ENCODE assay signal across 29 cellular contexts in genomic region chr2:41319437-41319836, GRCh38.
A peak's percentile ranks its signal among the peaks of the same experiment; 100 is the strongest.
DNase-seq lines count a peak whose midpoint lies in the region; ATAC-seq, FAIRE-seq and TF ChIP-seq lines count a peak whose summit lies in the region.
"Had no signal": no experiment of that assay in that cellular context is flagged by ENCODE, and none has a peak within 500 bp of the region (broad histone marks: within the 10 kb centered on the region; RNA-seq: fewer than 3 reads in every experiment).

No MANE protein-coding gene starts in this region.

- TF ChIP-seq EP300 in HepG2 (IDR thresholded peaks at IDR 0.05; ENCODE audit: low read depth in 2 of 2, low read length in 2 of 2) (no peak), HepG2 (CRISPR knock-in tag; IDR thresholded peaks at IDR 0.05; ENCODE audit: borderline replicate concordance) (no peak)

- no peak for ATAC-seq in HepG2
- no peak for ATAC-seq in right lobe of liver
- ATAC-seq: A549; CD8-positive, alpha-beta T cell had no signal

- H3K4me2 ChIP-seq in HepG2 (ENCODE audit: low read depth, low read length) = no peak overlapping the region
- H3K4me2 ChIP-seq: A549; BLaER1; BLaER1 treated with 17β-estradiol and CSF1 and Interleukin-3, amounts not matched to agents 10 nM and 100 nM had no signal

- H3K4me1 ChIP-seq in HepG2 (ENCODE audit: insufficient read depth, low read length) (no peaks in the 10 kb centered on the region), right lobe of liver (no peaks in the 10 kb centered on the region)
- H3K4me1 ChIP-seq: A549; BLaER1; BLaER1 treated with 17β-estradiol and CSF1 and Interleukin-3, amounts not matched to agents 10 nM and 100 nM; Caco-2 had no signal

- no peak for FAIRE-seq in HepG2 (lab: Jason Lieb, UNC)
- FAIRE-seq: A204.1, A549, D721Med had no signal

- TF ChIP-seq CTCF in HepG2 (CRISPR knock-in tag; IDR thresholded peaks at IDR 0.05) (no peak), right lobe of liver (IDR thresholded peaks at IDR 0.05) (no peak)

- CTCF ChIA-PET in HepG2 (lab: Yijun Ruan, JAX; ENCODE audit: low intra/inter-chr PET ratio, low total read pairs) = no interaction called here

- H3K9me3 ChIP-seq in HepG2 (ENCODE audit: low read length) (no peaks in the 10 kb centered on the region), right lobe of liver (no peaks in the 10 kb centered on the region)
- H3K9me3 ChIP-seq: A549; BE2C; BLaER1; BLaER1 treated with 17β-estradiol and CSF1 and Interleukin-3, amounts not matched to agents 10 nM and 100 nM; Caco-2 had no signal

- in situ Hi-C loops in HepG2 (cut with HindIII; ENCODE audit: extremely low pct_ligation_motif_present, low pct_unique_long_range_greater_than_20kb) = no loop called here

- POLR2A ChIA-PET in HepG2 (lab: Yijun Ruan, JAX) = no interaction called here

- H3K36me3 ChIP-seq in HepG2 (replicated peaks in 1 of 2; ENCODE audit: control insufficient read depth in 1 of 2, insufficient read depth in 2 of 2, low read length in 2 of 2) = no peaks in the 10 kb centered on the region
- no peaks in the 10 kb centered on the region for H3K36me3 ChIP-seq in right lobe of liver
- H3K36me3 ChIP-seq: BE2C; BLaER1; BLaER1 treated with 17β-estradiol and CSF1 and Interleukin-3, amounts not matched to agents 10 nM and 100 nM had no signal

- intact Hi-C loops in HepG2 (cut with micrococcal nuclease; ENCODE audit: unreplicated experiment) = no loop called here
- intact Hi-C loops in right lobe of liver (cut with DNase I) = no loop called here

- H3K27me3 ChIP-seq in HepG2 (ENCODE audit: control insufficient read depth in 1 of 2, insufficient read depth in 2 of 2, low read length in 2 of 2) (no peaks in the 10 kb centered on the region), right lobe of liver (no peaks in the 10 kb centered on the region)
- H3K27me3 ChIP-seq: BE2C; BLaER1; BLaER1 treated with 17β-estradiol and CSF1 and Interleukin-3, amounts not matched to agents 10 nM and 100 nM had no signal

- no peak for DNase-seq in HepG2 (ENCODE audit: low spot score)
- DNase-seq in right lobe of liver = no peak
- DNase-seq: 8988T; ACHN; AML-193; BE2C; C1 segment of cervical spinal cord; Caco-2; Calu3; CD4-positive, alpha-beta memory T cell; CD4-positive, alpha-beta T cell; CD4-positive, CD25-positive, alpha-beta regulatory T cell; CD8-positive, alpha-beta memory T cell; CD8-positive, alpha-beta T cell; COR-L47; DMS 273 treated with DMSO at 0.1 percent for 48 hours; DMS153; DMS53; DMS79; DMS79 treated with DMSO at 0.1 percent for 48 hours; DND-41; EL had no signal

- no peak overlapping the region for H2AFZ ChIP-seq in HepG2 (ENCODE audit: low read length)

- WGBS in HepG2 (ENCODE audit: low lambda C conversion rate) = 1% methylated on average over 6 of the region's 6 CpGs
- 50% methylated on average over 6 of the region's 6 CpGs for WGBS in right lobe of liver (ENCODE audit: insufficient coverage, low coverage, low lambda C conversion rate, missing lambda C conversion rate)

- TF ChIP-seq POLR2A in HepG2 (IDR thresholded peaks at IDR 0.05; ENCODE audit: insufficient read depth in 1 of 2, low read depth in 2 of 2, low read length in 2 of 2) (no peak), right lobe of liver (IDR thresholded peaks at IDR 0.05) (no peak)

- BruUV-seq in HepG2 (replicated peaks; lab: Mats Ljungman, UMichigan) = no TSS peak

- no peak overlapping the region for H3K9ac ChIP-seq in HepG2 (ENCODE audit: insufficient read depth, low read depth, low read length)
- H3K9ac ChIP-seq: BLaER1; BLaER1 treated with 17β-estradiol and CSF1 and Interleukin-3, amounts not matched to agents 10 nM and 100 nM had no signal

- TF ChIP-seq RAD21 in HepG2 (CRISPR knock-in tag; IDR thresholded peaks at IDR 0.05) = no peak

- no peak overlapping the region for H3K4me3 ChIP-seq in HepG2 (replicated peaks in 1 of 3; ENCODE audit: insufficient read depth in 1 of 3, low read depth in 2 of 3, low read length in 3 of 3)
- no peak overlapping the region for H3K4me3 ChIP-seq in right lobe of liver
- H3K4me3 ChIP-seq: A549; BLaER1; BLaER1 treated with 17β-estradiol and CSF1 and Interleukin-3, amounts not matched to agents 10 nM and 100 nM had no signal

- H4K20me1 ChIP-seq in HepG2 (ENCODE audit: insufficient read depth, low read length) = no peaks in the 10 kb centered on the region
- H4K20me1 ChIP-seq: BLaER1; BLaER1 treated with 17β-estradiol and CSF1 and Interleukin-3, amounts not matched to agents 10 nM and 100 nM had no signal

- no peaks in the 10 kb centered on the region for H3K79me2 ChIP-seq in HepG2 (ENCODE audit: insufficient read depth, low read length)

- H3K27ac ChIP-seq in HepG2 (ENCODE audit: extremely low read length, insufficient read depth, low read length) (no peak overlapping the region), right lobe of liver (no peak overlapping the region)
- H3K27ac ChIP-seq: 22Rv1; A549; BLaER1; BLaER1 treated with 17β-estradiol and CSF1 and Interleukin-3, amounts not matched to agents 10 nM and 100 nM; C4-2B had no signal

TF ChIP-seq in HepG2, 621 proteins besides CTCF, POLR2A, EP300 and RAD21:
- peak; percentile 92 for TF ChIP-seq MNT (IDR thresholded peaks at IDR 0.05)
- no peak for TF ChIP-seq POLR2AphosphoS2 (IDR thresholded peaks at IDR 0.05; ENCODE audit: low read depth, low read length)
